21 cellular contexts compared by ENCODE assay signal in genomic region chr1:57683037-57683928, GRCh38.
A peak's percentile ranks its signal among the peaks of the same experiment; 100 is the strongest.
DNase-seq lines count a peak whose midpoint lies in the region; ATAC-seq, FAIRE-seq and TF ChIP-seq lines count a peak whose summit lies in the region.
"Had no signal": no experiment of that assay in that cellular context is flagged by ENCODE, and none has a peak within 500 bp of the region (broad histone marks: within the 10 kb centered on the region; RNA-seq: fewer than 3 reads in every experiment).

No MANE protein-coding gene starts in this region.

- DNase-seq in NCI-H82 (lab: John Stamatoyannopoulos, UW) = peak; percentile 15
- no peak for DNase-seq in NCI-H82 treated with DMSO at 0.1 percent for 48 hours (lab: John Stamatoyannopoulos, UW; ENCODE audit: unreplicated experiment)
- DNase-seq in WERI-Rb-1 = peak; percentile 24
- peak; percentile 26 for DNase-seq in kidney
- DNase-seq in activated CD8-positive, alpha-beta memory T cell treated with anti-CD3 and anti-CD28 coated beads for 24 hours = no peak
- DNase-seq in amygdala (lab: John Stamatoyannopoulos, UW) = no peak
- DNase-seq: DMS53, GF-D8, HCEC 1CT, MV-4-11, NCI-H1105 treated with DMSO at 0.1 percent for 48 hours, NCI-H1694 treated with DMSO at 0.1 percent for 48 hours, NCI-H446, NCI-H526 treated with DMSO at 0.1 percent for 48 hours, Peyer's patch, T-cell had no signal

- no peaks in the 10 kb centered on the region for H3K27me3 ChIP-seq in WERI-Rb-1 (ENCODE audit: insufficient read depth, low read depth, severe bottlenecking)
- H3K27me3 ChIP-seq: Peyer's patch had no signal

- H3K4me1 ChIP-seq in kidney (ENCODE audit: control insufficient read depth in 1 of 2, insufficient read depth in 1 of 2, low read depth in 1 of 2, low read length in 2 of 2) = no peaks in the 10 kb centered on the region
- H3K4me1 ChIP-seq: Peyer's patch had no signal

- H3K36me3 ChIP-seq in WERI-Rb-1 (no peaks in the 10 kb centered on the region), kidney (ENCODE audit: control insufficient read depth in 1 of 2, insufficient read depth in 2 of 2, low read length in 2 of 2) (no peaks in the 10 kb centered on the region)
- H3K36me3 ChIP-seq: Peyer's patch had no signal

- no peak overlapping the region for H3K9ac ChIP-seq in kidney (ENCODE audit: low read length in 2 of 2)

- H3K27ac ChIP-seq in WERI-Rb-1 (no peak overlapping the region), kidney (ENCODE audit: low read depth in 2 of 2, low read length in 2 of 2) (no peak overlapping the region)
- H3K27ac ChIP-seq: C4-2B, Peyer's patch had no signal

- intact Hi-C loops in kidney (cut with DNase I) = no loop called here

- ATAC-seq in HG02588 (IDR thresholded peaks at IDR 0.05; ENCODE audit: unreplicated experiment) = no peak
- ATAC-seq: T-cell had no signal

- H3K9me3 ChIP-seq in WERI-Rb-1 (ENCODE audit: severe bottlenecking) (no peaks in the 10 kb centered on the region), kidney (ENCODE audit: control insufficient read depth in 1 of 2, low read length in 2 of 2) (peaks cover 0 to 2% of the 10 kb centered on the region in 2 donors)
- H3K9me3 ChIP-seq: Peyer's patch had no signal

- no peak for FAIRE-seq in kidney (lab: Jason Lieb, UNC)
- FAIRE-seq: D721Med, GM19239, HTR-8/SVneo had no signal

- TF ChIP-seq CTCF in WERI-Rb-1 (IDR thresholded peaks at IDR 0.05; ENCODE audit: low read depth, low read length) (peak; percentile 51; the same call in 1 of the 2 replicates), kidney (IDR thresholded peaks at IDR 0.05; ENCODE audit: borderline replicate concordance, extremely low read depth, insufficient read depth) (no peak)

- no peak overlapping the region for H3K4me3 ChIP-seq in WERI-Rb-1 (ENCODE audit: low read depth, low read length)
- no peak overlapping the region for H3K4me3 ChIP-seq in kidney (ENCODE audit: low read length in 2 of 2)
- H3K4me3 ChIP-seq: Peyer's patch had no signal

Comparison
In these comparisons a context has a peak if more than half of its experiments do, and no peak if none do; other contexts are left out.
1. DNase-seq: peak in NCI-H82 (single experiment), WERI-Rb-1 (single experiment) and kidney (single experiment); none in NCI-H82 treated with DMSO at 0.1 percent for 48 hours (single experiment), activated CD8-positive, alpha-beta memory T cell treated with anti-CD3 and anti-CD28 coated beads for 24 hours (single experiment) and amygdala (0 of 56).